ENCODE assay signal across 14 cellular contexts in genomic region chr14:89184952-89185351, GRCh38.
DNase-seq lines count a peak whose midpoint lies in the region; FAIRE-seq and TF ChIP-seq lines count a peak whose summit lies in the region.
"Had no signal": no experiment of that assay in that cellular context is flagged by ENCODE, and none has a peak within 500 bp of the region (broad histone marks: within the 10 kb centered on the region; RNA-seq: fewer than 3 reads in every experiment).

No MANE protein-coding gene starts in this region.

- H3K36me3 ChIP-seq in bronchial epithelial cell (ENCODE audit: control insufficient read depth, insufficient read depth, low read length) (no peaks in the 10 kb centered on the region), right atrium auricular region (peaks cover 10% of the 10 kb centered on the region), subcutaneous abdominal adipose tissue (ENCODE audit: control insufficient read depth in 5 of 5, insufficient read depth in 5 of 5, low read length in 5 of 5) (peaks cover 0 to 17% (median 11%) of the 10 kb centered on the region in 5 donors)
- H3K36me3 ChIP-seq: prostate gland had no signal

- H3K9me3 ChIP-seq in right atrium auricular region (no peaks in the 10 kb centered on the region), subcutaneous abdominal adipose tissue (ENCODE audit: control insufficient read depth in 5 of 5, low read length in 5 of 5) (no peaks in the 10 kb centered on the region)
- H3K9me3 ChIP-seq: prostate gland had no signal

- H3K27ac ChIP-seq in right atrium auricular region (peak overlapping the region; percentile 65 to 74), subcutaneous abdominal adipose tissue (ENCODE audit: low read depth, low read length) (peak overlapping the region; percentile 6)
- H3K27ac ChIP-seq: PC-9 had no signal

- H3K4me3 ChIP-seq in bronchial epithelial cell (ENCODE audit: low read depth, low read length) (no peak overlapping the region), right atrium auricular region (no peak overlapping the region), subcutaneous abdominal adipose tissue (ENCODE audit: low read depth in 1 of 5, low read length in 5 of 5) (no peak overlapping the region)
- H3K4me3 ChIP-seq: PC-9, prostate gland had no signal

- DNase-seq in NCI-H2029 treated with DMSO at 0.1 percent for 48 hours (lab: John Stamatoyannopoulos, UW), result peak; percentile 42
- DNase-seq in bronchial epithelial cell (ENCODE audit: low read depth), result no peak
- no peak for DNase-seq in right atrium auricular region (ENCODE audit: low spot score)
- DNase-seq in activated naive CD4-positive, alpha-beta T cell (lab: John Stamatoyannopoulos, UW), result no peak
- no peak for DNase-seq in GM12891 (ENCODE audit: insufficient read length, low spot score)
- no peak for DNase-seq in activated CD4-positive, alpha-beta T cell treated with anti-CD3 and anti-CD28 coated beads, Interleukin-2, amount 50 U/mL, for 4 hours
- DNase-seq: activated effector memory CD4-positive, alpha-beta T cell treated with Interleukin-2 at 50 U/mL for 16 hours; KG1; NCI-H1417; NCI-H526; PC-9 had no signal

- H3K4me1 ChIP-seq in right atrium auricular region (peaks cover 0 to 49% of the 10 kb centered on the region in 2 donors), subcutaneous abdominal adipose tissue (ENCODE audit: control insufficient read depth in 5 of 5, insufficient read depth in 5 of 5, low read length in 5 of 5) (peaks cover 5 to 45% (median 36%) of the 10 kb centered on the region in 5 donors)

- FAIRE-seq in bronchial epithelial cell (lab: Jason Lieb, UNC) (peak; percentile 86), GM12891 (lab: Jason Lieb, UNC) (no peak)
- FAIRE-seq: TTC549 had no signal

- H3K27me3 ChIP-seq in bronchial epithelial cell (ENCODE audit: control insufficient read depth, insufficient read depth, low read length) (no peaks in the 10 kb centered on the region), right atrium auricular region (no peaks in the 10 kb centered on the region), subcutaneous abdominal adipose tissue (ENCODE audit: control insufficient read depth in 5 of 5, insufficient read depth in 4 of 5, low read length in 5 of 5) (no peaks in the 10 kb centered on the region)

- no peak for TF ChIP-seq CTCF in bronchial epithelial cell (IDR thresholded peaks at IDR 0.05; ENCODE audit: insufficient read depth, low read length, severe bottlenecking)
- TF ChIP-seq CTCF in right atrium auricular region (IDR thresholded peaks at IDR 0.05), result no peak

- TF ChIP-seq POLR2A in GM12891 (IDR thresholded peaks at IDR 0.05; ENCODE audit: low read depth, low read length), result no peak

- no peak overlapping the region for H3K9ac ChIP-seq in subcutaneous abdominal adipose tissue (ENCODE audit: low read length in 5 of 5)

TF ChIP-seq in GM12891, 5 proteins besides CTCF, POLR2A, EP300 and RAD21:
- TF ChIP-seq SPI1 (IDR thresholded peaks at IDR 0.05; ENCODE audit: low read depth, low read length) (no peak), PAX5 (IDR thresholded peaks at IDR 0.05; ENCODE audit: insufficient read depth, low read length, severe bottlenecking) (no peak), POU2F2 (IDR thresholded peaks at IDR 0.05; ENCODE audit: low read depth, low read length) (no peak), TAF1 (IDR thresholded peaks at IDR 0.05; ENCODE audit: low read depth, low read length) (no peak), POLR2AphosphoS5 (IDR thresholded peaks at IDR 0.05; ENCODE audit: low read depth, low read length) (no peak)
